In the genomic region with DNA sequence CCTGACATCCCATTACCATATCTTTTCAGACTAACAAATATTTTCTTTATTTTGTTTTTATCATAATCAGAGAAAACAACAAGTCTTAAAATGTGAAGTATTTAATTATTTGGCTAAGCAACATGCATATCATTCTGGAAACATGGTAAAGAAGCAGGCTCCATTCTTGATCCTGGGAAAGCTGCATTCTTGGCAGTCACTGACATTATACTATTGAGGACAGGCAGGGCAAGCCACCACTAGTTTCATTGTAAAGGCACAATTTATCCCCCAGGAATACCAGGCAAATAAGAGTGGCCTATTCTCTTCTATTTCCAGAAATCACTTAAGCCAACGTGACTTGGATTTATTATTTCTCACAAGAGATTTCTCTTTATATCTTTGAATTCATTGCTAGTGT, we compare ENCODE assay signal across 19 cellular contexts.
DNase-seq lines count a peak whose midpoint lies in the region; ATAC-seq and TF ChIP-seq lines count a peak whose summit lies in the region.
"Had no signal": no experiment of that assay in that cellular context is flagged by ENCODE, and none has a peak within 500 bp of the region (broad histone marks: within the 10 kb centered on the region; RNA-seq: fewer than 3 reads in every experiment).

No MANE protein-coding gene starts in this region.

- H3K27me3 ChIP-seq in SK-N-SH (ENCODE audit: insufficient read depth) (no peaks in the 10 kb centered on the region), esophagus (ENCODE audit: control insufficient read depth in 1 of 2, insufficient read depth in 2 of 2, low read length in 2 of 2) (no peaks in the 10 kb centered on the region), skeletal muscle satellite cell (ENCODE audit: control insufficient read depth, insufficient read depth, low read length) (no peaks in the 10 kb centered on the region), upper lobe of right lung (no peaks in the 10 kb centered on the region)
- H3K27me3 ChIP-seq: Peyer's patch, stomach, uterus had no signal

- peaks cover 22% of the 10 kb centered on the region for H3K9me3 Mint-ChIP-seq in HFFc6

- peaks cover 22% of the 10 kb centered on the region for H3F3A ChIP-seq in SK-N-SH (replicated peaks; ENCODE audit: insufficient read depth)

- peaks cover 20% of the 10 kb centered on the region for H3K79me2 ChIP-seq in SK-N-SH (ENCODE audit: insufficient read depth)

- H3K27me3 Mint-ChIP-seq in HFFc6 (ENCODE audit: insufficient read depth), result no peaks in the 10 kb centered on the region

- DNase-seq in HFFc6 (no peak), SK-N-SH (no peak), upper lobe of right lung (no peak), midbrain (lab: John Stamatoyannopoulos, UW) (no peak)
- DNase-seq: activated CD4-positive, alpha-beta T cell treated with anti-CD3 and anti-CD28 coated beads, Interleukin-2, amount 50 U/mL, for 1 hour; activated CD8-positive, alpha-beta memory T cell treated with anti-CD3 and anti-CD28 coated beads, Interleukin-2, amount 50 U/mL, for 48 hours; activated gamma-delta T cell; foreskin fibroblast; left colon; NCI-H1417 treated with DMSO at 0.1 percent for 48 hours; occipital lobe; Peyer's patch; stimulated activated CD4-positive, alpha-beta T cell treated with anti-CD3 and anti-CD28 coated beads, Interleukin-2, amount 100 ng/mL, for 48 hours; stomach; uterus had no signal

- POLR2A ChIA-PET in SK-N-SH (lab: Yijun Ruan, JAX), result no interaction called here

- peaks cover 41% of the 10 kb centered on the region for H3K36me3 Mint-ChIP-seq in HFFc6 (ENCODE audit: low read depth)

- H4K20me1 ChIP-seq in SK-N-SH (ENCODE audit: insufficient read depth), result no peaks in the 10 kb centered on the region

- peak overlapping the region; percentile 75 for H3K9ac ChIP-seq in SK-N-SH
- peak overlapping the region; percentile 40 for H3K9ac ChIP-seq in skeletal muscle satellite cell (ENCODE audit: low read depth, low read length)

- CTCF ChIA-PET in SK-N-SH (lab: Yijun Ruan, JAX), result interaction anchor here (1.5 kb wide), 1 partner anchor 1474 kb away, joined by 4 read pairs; no protein-coding TSS in a partner anchor

- TF ChIP-seq CTCF in HFFc6 (IDR thresholded peaks at IDR 0.05) (no peak), SK-N-SH (IDR thresholded peaks at IDR 0.05) (no peak), upper lobe of right lung (IDR thresholded peaks at IDR 0.05) (no peak)

- H2AFZ ChIP-seq in SK-N-SH (ENCODE audit: low read depth), result no peak overlapping the region

- H3K9me2 ChIP-seq in SK-N-SH, result no peaks in the 10 kb centered on the region

- H3K4me2 ChIP-seq in SK-N-SH (peak overlapping the region; percentile 67), skeletal muscle satellite cell (ENCODE audit: low read length) (peak overlapping the region; percentile 30)

- peaks cover 0 to 7% of the 10 kb centered on the region in 2 experiments for H3K36me3 ChIP-seq in SK-N-SH (replicated peaks in 1 of 2; ENCODE audit: control insufficient read depth in 1 of 2, insufficient read depth in 2 of 2, low read length in 1 of 2)
- no peaks in the 10 kb centered on the region for H3K36me3 ChIP-seq in esophagus (ENCODE audit: control insufficient read depth in 2 of 2, insufficient read depth in 2 of 2, low read length in 1 of 2)
- no peaks in the 10 kb centered on the region for H3K36me3 ChIP-seq in skeletal muscle satellite cell (ENCODE audit: insufficient read depth, low read length)
- H3K36me3 ChIP-seq in upper lobe of right lung, result no peaks in the 10 kb centered on the region
- H3K36me3 ChIP-seq: Peyer's patch, stomach, uterus had no signal

- 44% methylated on average over 1 of the region's 1 CpG for WGBS in SK-N-SH (ENCODE audit: low lambda C conversion rate)
- 40 to 47% methylated on average over 1 of the region's 1 CpG for WGBS in esophagus, 2 donors

- no peak overlapping the region for H3K4me3 Mint-ChIP-seq in HFFc6

- no peak for ATAC-seq in upper lobe of right lung
- ATAC-seq in GM18519 (IDR thresholded peaks at IDR 0.05; ENCODE audit: low FRiP score, unreplicated experiment), result no peak
- ATAC-seq: left colon, sciatic nerve had no signal

- H3K4me1 ChIP-seq in SK-N-SH (ENCODE audit: control insufficient read depth in 1 of 2, insufficient read depth in 2 of 2, low read depth in 1 of 2, low read length in 1 of 2) (peaks cover 5 to 6% of the 10 kb centered on the region in 2 experiments; a peak in 3 of 4 replicates), esophagus (ENCODE audit: control insufficient read depth in 2 of 2, insufficient read depth in 2 of 2, low read length in 1 of 2) (no peaks in the 10 kb centered on the region), skeletal muscle satellite cell (ENCODE audit: control insufficient read depth, insufficient read depth, low read length) (peaks cover 43% of the 10 kb centered on the region), upper lobe of right lung (no peaks in the 10 kb centered on the region)
- H3K4me1 ChIP-seq: Peyer's patch, stomach, uterus had no signal

- H3K9me3 ChIP-seq in SK-N-SH, result peaks cover 15% of the 10 kb centered on the region; the same call in 1 of the 2 replicates
- H3K9me3 ChIP-seq in esophagus (ENCODE audit: control insufficient read depth in 2 of 2, insufficient read depth in 1 of 2, low read depth in 1 of 2, low read length in 1 of 2), result no peaks in the 10 kb centered on the region
- peaks cover 4% of the 10 kb centered on the region for H3K9me3 ChIP-seq in skeletal muscle satellite cell (replicated peaks; ENCODE audit: low read length)
- H3K9me3 ChIP-seq in upper lobe of right lung, result no peaks in the 10 kb centered on the region
- H3K9me3 ChIP-seq: Peyer's patch, stomach, uterus had no signal

- intact Hi-C loops in upper lobe of right lung (cut with DNase I), result no loop called here

- no peak for TF ChIP-seq RAD21 in SK-N-SH (IDR thresholded peaks at IDR 0.05; ENCODE audit: low read length)

- TF ChIP-seq EP300 in SK-N-SH (IDR thresholded peaks at IDR 0.05; ENCODE audit: borderline replicate concordance in 1 of 2, low read depth in 1 of 2, low read length in 1 of 2), result no peak

- H3K27ac ChIP-seq in SK-N-SH (ENCODE audit: low read depth in 2 of 2, low read length in 1 of 2) (peak overlapping the region; percentile 86 to 93), esophagus (ENCODE audit: low read depth in 2 of 2, low read length in 1 of 2) (peak overlapping the region; percentile 46 to 53), upper lobe of right lung (no peak overlapping the region)
- H3K27ac ChIP-seq: Peyer's patch, stomach, uterus had no signal

- peaks cover 84% of the 10 kb centered on the region for H3K4me1 Mint-ChIP-seq in HFFc6 (ENCODE audit: low read depth)

- peak overlapping the region; percentile 85 for H3K27ac Mint-ChIP-seq in HFFc6

- H3K4me3 ChIP-seq in SK-N-SH (ENCODE audit: low read depth in 2 of 2, low read length in 1 of 2), result peak overlapping the region; percentile 18 to 35; a peak in 2 of 4 replicates
- H3K4me3 ChIP-seq in esophagus (ENCODE audit: low read depth in 1 of 2, low read length in 2 of 2), result no peak overlapping the region
- H3K4me3 ChIP-seq in skeletal muscle satellite cell (ENCODE audit: low read length), result no peak overlapping the region
- H3K4me3 ChIP-seq in upper lobe of right lung, result no peak overlapping the region
- H3K4me3 ChIP-seq: Peyer's patch, stomach, uterus had no signal

TF ChIP-seq in SK-N-SH, 30 proteins besides CTCF, POLR2A, EP300 and RAD21:
- TF ChIP-seq TCF12 (IDR thresholded peaks at IDR 0.05) (no peak), FOXM1 (IDR thresholded peaks at IDR 0.05; ENCODE audit: low read depth) (no peak), NFIC (IDR thresholded peaks at IDR 0.05; ENCODE audit: borderline replicate concordance) (no peak), RFX5 (IDR thresholded peaks at IDR 0.05; ENCODE audit: low read length) (no peak), TAF1 (IDR thresholded peaks at IDR 0.05; ENCODE audit: borderline replicate concordance, low read depth, low read length) (no peak)
- TF ChIP-seq, protein P1, sequence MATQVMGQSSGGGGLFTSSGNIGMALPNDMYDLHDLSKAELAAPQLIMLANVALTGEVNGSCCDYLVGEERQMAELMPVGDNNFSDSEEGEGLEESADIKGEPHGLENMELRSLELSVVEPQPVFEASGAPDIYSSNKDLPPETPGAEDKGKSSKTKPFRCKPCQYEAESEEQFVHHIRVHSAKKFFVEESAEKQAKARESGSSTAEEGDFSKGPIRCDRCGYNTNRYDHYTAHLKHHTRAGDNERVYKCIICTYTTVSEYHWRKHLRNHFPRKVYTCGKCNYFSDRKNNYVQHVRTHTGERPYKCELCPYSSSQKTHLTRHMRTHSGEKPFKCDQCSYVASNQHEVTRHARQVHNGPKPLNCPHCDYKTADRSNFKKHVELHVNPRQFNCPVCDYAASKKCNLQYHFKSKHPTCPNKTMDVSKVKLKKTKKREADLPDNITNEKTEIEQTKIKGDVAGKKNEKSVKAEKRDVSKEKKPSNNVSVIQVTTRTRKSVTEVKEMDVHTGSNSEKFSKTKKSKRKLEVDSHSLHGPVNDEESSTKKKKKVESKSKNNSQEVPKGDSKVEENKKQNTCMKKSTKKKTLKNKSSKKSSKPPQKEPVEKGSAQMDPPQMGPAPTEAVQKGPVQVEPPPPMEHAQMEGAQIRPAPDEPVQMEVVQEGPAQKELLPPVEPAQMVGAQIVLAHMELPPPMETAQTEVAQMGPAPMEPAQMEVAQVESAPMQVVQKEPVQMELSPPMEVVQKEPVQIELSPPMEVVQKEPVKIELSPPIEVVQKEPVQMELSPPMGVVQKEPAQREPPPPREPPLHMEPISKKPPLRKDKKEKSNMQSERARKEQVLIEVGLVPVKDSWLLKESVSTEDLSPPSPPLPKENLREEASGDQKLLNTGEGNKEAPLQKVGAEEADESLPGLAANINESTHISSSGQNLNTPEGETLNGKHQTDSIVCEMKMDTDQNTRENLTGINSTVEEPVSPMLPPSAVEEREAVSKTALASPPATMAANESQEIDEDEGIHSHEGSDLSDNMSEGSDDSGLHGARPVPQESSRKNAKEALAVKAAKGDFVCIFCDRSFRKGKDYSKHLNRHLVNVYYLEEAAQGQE (IDR thresholded peaks at IDR 0.05; ENCODE audit: low read depth, low read length), result no peak

Comparison
In these comparisons a context has a peak if more than half of its experiments do, and no peak if none do; other contexts are left out.
1. H3K4me3 ChIP-seq: peak in SK-N-SH (2 of 2); none in esophagus (0 of 2), skeletal muscle satellite cell (single experiment) and upper lobe of right lung (single experiment).